Comparison of ENCODE assay signal across 17 cellular contexts in the genomic region with DNA sequence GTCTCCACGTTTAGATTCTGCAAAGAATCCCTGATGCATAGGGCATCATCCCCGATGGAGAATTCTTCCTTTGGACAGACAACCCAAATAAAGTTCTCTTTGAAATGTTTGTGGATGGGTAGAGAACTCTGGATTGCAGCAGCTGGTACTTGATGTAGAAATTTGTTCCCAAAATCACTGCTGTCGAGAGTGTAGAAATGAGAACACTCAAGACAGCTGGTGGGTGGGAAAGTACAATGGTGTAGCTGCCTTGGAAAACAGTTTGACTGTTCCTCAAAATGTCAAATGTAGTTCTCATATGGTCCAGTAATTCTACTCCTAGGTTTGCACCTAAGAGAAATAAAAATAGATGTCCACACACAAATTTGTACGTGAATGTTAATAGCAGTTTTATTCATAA.
DNase-seq lines count a peak whose midpoint lies in the region; ATAC-seq and TF ChIP-seq lines count a peak whose summit lies in the region.
"Had no signal": no experiment of that assay in that cellular context is flagged by ENCODE, and none has a peak within 500 bp of the region (broad histone marks: within the 10 kb centered on the region; RNA-seq: fewer than 3 reads in every experiment).

No MANE protein-coding gene starts in this region.

- H3K4me3 Mint-ChIP-seq in GM23338 (no peak overlapping the region), WTC11 (peak overlapping the region; percentile 6; the same call in 1 of the 2 replicates)
- H3K4me3 Mint-ChIP-seq: CD4-positive, alpha-beta T cell; IgD-negative memory B cell had no signal

- H3K27me3 Mint-ChIP-seq in GM23338 (ENCODE audit: insufficient read depth, low read depth, poor library complexity): peaks cover 4% of the 10 kb centered on the region
- H3K27me3 Mint-ChIP-seq in WTC11 (ENCODE audit: low read depth): no peaks in the 10 kb centered on the region
- H3K27me3 Mint-ChIP-seq: CD4-positive, alpha-beta T cell; IgD-negative memory B cell had no signal

- ATAC-seq in GM23338: no peak
- no peak for ATAC-seq in WTC11
- ATAC-seq in upper lobe of left lung (ENCODE audit: low FRiP score in 2 of 2): no peak
- ATAC-seq: HCT116 had no signal

- 0 out of 2 replicates have a peak, but pooled peaks cover 3% of the 10 kb centered on the region for H3F3A ChIP-seq in GM23338 (replicated peaks; ENCODE audit: low read depth)

- POLR2A ChIA-PET in WTC11 (lab: Charles Lee): no interaction called here

- H3K4me2 ChIP-seq in GM23338: peak overlapping the region; percentile 46; the same call in 1 of the 2 replicates
- H3K4me2 ChIP-seq: BLaER1 treated with 17β-estradiol and CSF1 and Interleukin-3, amounts not matched to agents 10 nM and 100 nM had no signal

- TF ChIP-seq CTCF in GM23338 (conservative IDR thresholded peaks at IDR 0.05; ENCODE audit: low read depth in 2 of 2) (no peak), WTC11 (IDR thresholded peaks at IDR 0.05) (no peak), upper lobe of left lung (IDR thresholded peaks at IDR 0.05) (no peak)

- DNase-seq in GM23338 (ENCODE audit: low spot score) (no peak), WTC11 (ENCODE audit: low spot score) (no peak), head of caudate nucleus (peak in 22 of 42 donors; percentile 11 to 75 (median 33)), putamen (ENCODE audit: low spot score) (peak; percentile 63), upper lobe of left lung (no peak), HUDEP-2 (lab: John Stamatoyannopoulos, UW; ENCODE audit: unreplicated experiment in 76 of 76) (no peak), Kasumi-1 (lab: John Stamatoyannopoulos, UW) (no peak), activated T-cell treated with anti-CD3 and anti-CD28 coated beads for 4 hours (no peak)
- DNase-seq: 8988T; AML-193; CD4-positive, alpha-beta T cell; DMS79 treated with DMSO at 0.1 percent for 48 hours; EL had no signal

- H3K9me3 ChIP-seq in upper lobe of left lung: no peaks in the 10 kb centered on the region
- H3K9me3 ChIP-seq: BLaER1 treated with 17β-estradiol and CSF1 and Interleukin-3, amounts not matched to agents 10 nM and 100 nM had no signal

- no peak overlapping the region for H3K4me3 ChIP-seq in GM23338
- no peak overlapping the region for H3K4me3 ChIP-seq in upper lobe of left lung
- H3K4me3 ChIP-seq: BLaER1 treated with 17β-estradiol and CSF1 and Interleukin-3, amounts not matched to agents 10 nM and 100 nM had no signal

- H3K36me3 ChIP-seq in GM23338 (ENCODE audit: insufficient read depth): no peaks in the 10 kb centered on the region
- H3K36me3 ChIP-seq in upper lobe of left lung: no peaks in the 10 kb centered on the region
- H3K36me3 ChIP-seq: BLaER1 treated with 17β-estradiol and CSF1 and Interleukin-3, amounts not matched to agents 10 nM and 100 nM had no signal

- H3K9me3 Mint-ChIP-seq in GM23338: peaks cover 100% of the 10 kb centered on the region
- peaks cover 4% of the 10 kb centered on the region; the same call in 1 of the 2 replicates for H3K9me3 Mint-ChIP-seq in WTC11

- 79 to 86% methylated on average over 4 of the region's 4 CpGs for WGBS in upper lobe of left lung, 2 donors

- H3K36me3 Mint-ChIP-seq in GM23338 (ENCODE audit: low read depth) (peaks cover 48% of the 10 kb centered on the region), WTC11 (no peaks in the 10 kb centered on the region)
- H3K36me3 Mint-ChIP-seq: IgD-negative memory B cell had no signal

- H4K20me1 ChIP-seq in GM23338 (replicated peaks; ENCODE audit: insufficient read depth): no peaks in the 10 kb centered on the region
- H4K20me1 ChIP-seq: BLaER1 treated with 17β-estradiol and CSF1 and Interleukin-3, amounts not matched to agents 10 nM and 100 nM had no signal

- no peak for TF ChIP-seq EP300 in upper lobe of left lung (IDR thresholded peaks at IDR 0.05)

- 0 out of 2 replicates have a peak, but pooled peaks cover 3% of the 10 kb centered on the region for H3K9me2 ChIP-seq in GM23338 (ENCODE audit: insufficient read depth)

- H2AFZ ChIP-seq in GM23338: no peak overlapping the region

- TF ChIP-seq POLR2A in upper lobe of left lung (IDR thresholded peaks at IDR 0.05): no peak

- peaks cover 53% of the 10 kb centered on the region for H3K4me1 ChIP-seq in GM23338 (ENCODE audit: insufficient read depth)
- H3K4me1 ChIP-seq in upper lobe of left lung: no peaks in the 10 kb centered on the region

- H3K27ac ChIP-seq in GM23338 (ENCODE audit: low read depth) (peak overlapping the region; percentile 98), upper lobe of left lung (no peak overlapping the region)
- H3K27ac ChIP-seq: BLaER1 treated with 17β-estradiol and CSF1 and Interleukin-3, amounts not matched to agents 10 nM and 100 nM; HL-60 had no signal

- no peaks in the 10 kb centered on the region for H3K27me3 ChIP-seq in GM23338 (ENCODE audit: insufficient read depth)
- H3K27me3 ChIP-seq in upper lobe of left lung: no peaks in the 10 kb centered on the region
- H3K27me3 ChIP-seq: BLaER1 treated with 17β-estradiol and CSF1 and Interleukin-3, amounts not matched to agents 10 nM and 100 nM had no signal

- no peaks in the 10 kb centered on the region for H3K79me2 ChIP-seq in GM23338 (replicated peaks; ENCODE audit: insufficient read depth)

- H3K4me1 Mint-ChIP-seq in GM23338 (no peaks in the 10 kb centered on the region), WTC11 (peaks cover 89% of the 10 kb centered on the region)
- H3K4me1 Mint-ChIP-seq: IgD-negative memory B cell had no signal

- H3K27ac Mint-ChIP-seq in GM23338: no peak overlapping the region
- peak overlapping the region; percentile 97 for H3K27ac Mint-ChIP-seq in WTC11
- H3K27ac Mint-ChIP-seq: CD4-positive, alpha-beta T cell; IgD-negative memory B cell had no signal

- intact Hi-C loops in head of caudate nucleus (cut with DNase I): no loop called here

- CTCF ChIA-PET in WTC11 (lab: Charles Lee): interaction anchor here (1.0 to 1.6 kb wide), 4 partner anchors 12 to 82 kb away, joined by 3 to 9 read pairs (median 4); no protein-coding TSS in a partner anchor

TF ChIP-seq in GM23338, 12 proteins besides CTCF, POLR2A, EP300 and RAD21 (continues in another document):
- TF ChIP-seq CREB1 (CRISPR knock-in tag; IDR thresholded peaks at IDR 0.05; ENCODE audit: low read depth): no peak

TF ChIP-seq in WTC11, 78 proteins besides CTCF, POLR2A, EP300 and RAD21 (continues in another document):
- TF ChIP-seq, protein P1, sequence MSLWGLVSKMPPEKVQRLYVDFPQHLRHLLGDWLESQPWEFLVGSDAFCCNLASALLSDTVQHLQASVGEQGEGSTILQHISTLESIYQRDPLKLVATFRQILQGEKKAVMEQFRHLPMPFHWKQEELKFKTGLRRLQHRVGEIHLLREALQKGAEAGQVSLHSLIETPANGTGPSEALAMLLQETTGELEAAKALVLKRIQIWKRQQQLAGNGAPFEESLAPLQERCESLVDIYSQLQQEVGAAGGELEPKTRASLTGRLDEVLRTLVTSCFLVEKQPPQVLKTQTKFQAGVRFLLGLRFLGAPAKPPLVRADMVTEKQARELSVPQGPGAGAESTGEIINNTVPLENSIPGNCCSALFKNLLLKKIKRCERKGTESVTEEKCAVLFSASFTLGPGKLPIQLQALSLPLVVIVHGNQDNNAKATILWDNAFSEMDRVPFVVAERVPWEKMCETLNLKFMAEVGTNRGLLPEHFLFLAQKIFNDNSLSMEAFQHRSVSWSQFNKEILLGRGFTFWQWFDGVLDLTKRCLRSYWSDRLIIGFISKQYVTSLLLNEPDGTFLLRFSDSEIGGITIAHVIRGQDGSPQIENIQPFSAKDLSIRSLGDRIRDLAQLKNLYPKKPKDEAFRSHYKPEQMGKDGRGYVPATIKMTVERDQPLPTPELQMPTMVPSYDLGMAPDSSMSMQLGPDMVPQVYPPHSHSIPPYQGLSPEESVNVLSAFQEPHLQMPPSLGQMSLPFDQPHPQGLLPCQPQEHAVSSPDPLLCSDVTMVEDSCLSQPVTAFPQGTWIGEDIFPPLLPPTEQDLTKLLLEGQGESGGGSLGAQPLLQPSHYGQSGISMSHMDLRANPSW (CRISPR knock-in tag; conservative IDR thresholded peaks at IDR 0.05; ENCODE audit: low read depth): no peak
- TF ChIP-seq ZNF219 (CRISPR knock-in tag; IDR thresholded peaks at IDR 0.05; ENCODE audit: borderline replicate concordance) (no peak), OVOL2 (CRISPR knock-in tag; IDR thresholded peaks at IDR 0.05; ENCODE audit: borderline replicate concordance) (no peak), ZBTB21 (CRISPR knock-in tag; IDR thresholded peaks at IDR 0.05; ENCODE audit: borderline replicate concordance) (no peak), ARID4B (CRISPR knock-in tag; IDR thresholded peaks at IDR 0.05; ENCODE audit: borderline replicate concordance) (no peak), KAT7 (CRISPR knock-in tag; IDR thresholded peaks at IDR 0.05; ENCODE audit: borderline replicate concordance) (no peak), ZNF263 (CRISPR knock-in tag; IDR thresholded peaks at IDR 0.05; ENCODE audit: low read depth) (no peak), ZNF232 (CRISPR knock-in tag; IDR thresholded peaks at IDR 0.05) (no peak), ESRRA (CRISPR knock-in tag; IDR thresholded peaks at IDR 0.05; ENCODE audit: borderline replicate concordance) (no peak)

Comparison
In these comparisons a context has a peak if more than half of its experiments do, and no peak if none do; other contexts are left out.
1. DNase-seq: peak in head of caudate nucleus (22 of 42) and putamen (single experiment); none in GM23338 (single experiment), WTC11 (single experiment), upper lobe of left lung (0 of 2), HUDEP-2 (0 of 76), Kasumi-1 (0 of 2) and activated T-cell treated with anti-CD3 and anti-CD28 coated beads for 4 hours (single experiment).